Comparison of ENCODE assay signal across 1 cellular context in the genomic region with DNA sequence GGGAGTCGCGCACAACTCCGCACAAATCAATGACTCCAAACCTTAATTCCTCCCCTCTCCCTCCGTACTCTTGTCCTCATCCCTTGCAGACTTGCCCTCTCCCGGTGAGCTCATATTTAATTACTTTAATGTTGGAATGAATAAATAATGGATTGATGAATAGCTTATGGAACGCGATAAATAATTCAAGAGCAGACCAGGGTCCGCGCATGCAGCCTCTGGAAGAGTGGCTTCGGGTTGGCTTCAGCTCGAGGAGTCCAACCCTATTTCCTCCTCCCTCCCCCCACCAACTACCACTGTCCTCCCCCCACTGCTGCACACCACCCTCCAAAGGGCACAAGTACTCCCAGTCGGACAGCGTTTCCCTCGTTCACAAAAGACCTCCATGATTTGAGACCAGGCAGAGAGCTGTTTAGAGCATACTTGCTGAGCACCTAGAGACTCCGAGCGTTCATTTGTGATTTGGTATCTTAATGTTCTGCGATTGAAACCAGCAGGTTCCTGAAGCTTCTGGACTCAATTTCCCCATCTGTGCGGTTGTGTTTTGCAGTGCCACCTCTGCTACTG.
TF ChIP-seq lines count a peak whose summit lies in the region.

No MANE protein-coding gene starts in this region.

TF ChIP-seq in IMR-90, 13 proteins besides CTCF, POLR2A, EP300 and RAD21 (continued from another document):
- TF ChIP-seq RFX5 (IDR thresholded peaks at IDR 0.05; ENCODE audit: low read depth, low read length) (no peak), CHD1 (IDR thresholded peaks at IDR 0.05; ENCODE audit: low read depth, low read length) (no peak), MAZ (IDR thresholded peaks at IDR 0.05; ENCODE audit: borderline replicate concordance, low read depth, low read length) (0 out of 2 replicates have a peak, but pooled peaks have one; percentile 22), BHLHE40 (IDR thresholded peaks at IDR 0.05; ENCODE audit: low read depth, low read length) (no peak), FOS (IDR thresholded peaks at IDR 0.05; ENCODE audit: low read depth, low read length) (no peak)
TF ChIP-seq in IMR-90: peak in this region for 1.
